Comparison of ENCODE assay signal across 8 cellular contexts in the genomic region with DNA sequence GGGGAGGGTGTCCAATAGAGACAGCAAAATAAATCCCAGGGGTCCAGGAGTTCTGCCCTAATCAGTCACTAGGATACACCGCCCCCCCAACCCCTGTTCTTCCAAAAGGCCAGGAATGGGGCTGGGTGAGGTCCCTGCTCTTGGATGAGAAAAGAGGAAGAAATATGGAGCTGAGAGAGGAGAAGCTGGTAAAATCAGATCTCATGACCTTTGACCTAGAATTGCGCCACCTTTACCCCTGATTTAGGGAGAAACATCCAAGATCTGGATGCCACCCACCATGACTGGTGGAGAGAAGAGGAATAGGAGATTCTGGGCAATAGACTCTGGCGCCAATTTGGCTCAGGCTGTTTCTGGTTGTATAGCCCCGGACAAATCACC. TPM values are rescaled to one million over a fixed set of nuclear protein-coding genes. Genes with fewer than 3 reads are reported as not detected.
DNase-seq lines count a peak whose midpoint lies in the region; ATAC-seq and TF ChIP-seq lines count a peak whose summit lies in the region.

No MANE protein-coding gene starts in this region.

- no peaks in the 10 kb centered on the region for H3K27me3 Mint-ChIP-seq in naive thymus-derived CD8-positive, alpha-beta T cell

- no peak for ATAC-seq in naive thymus-derived CD8-positive, alpha-beta T cell
- no peak for ATAC-seq in HG02970 (IDR thresholded peaks at IDR 0.05; ENCODE audit: low FRiP score, unreplicated experiment)

- H3K9me3 Mint-ChIP-seq in naive thymus-derived CD8-positive, alpha-beta T cell = no peaks in the 10 kb centered on the region

- peak overlapping the region; percentile 81 to 99 (median 96) for H3K4me3 Mint-ChIP-seq in naive thymus-derived CD8-positive, alpha-beta T cell

- peaks cover 36% of the 10 kb centered on the region for H3K36me3 ChIP-seq in HUES64 (ENCODE audit: insufficient read depth, low read length)

- POLR2A ChIA-PET in naive thymus-derived CD8-positive, alpha-beta T cell (lab: Charles Lee) = interaction anchor here (1.1 to 1.3 kb wide), 2 partner anchors 12 to 23 kb away, joined by 3 to 4 read pairs; no protein-coding TSS in a partner anchor

- peak overlapping the region; percentile 70; the same call in 1 of the 2 replicates for H3K27ac ChIP-seq in HUES64 (ENCODE audit: low read depth, low read length)

- 88% methylated on average over 3 of the region's 4 CpGs for WGBS in HUES64

- H3K9ac ChIP-seq in HUES64 (ENCODE audit: low read depth, low read length) = 0 out of 2 replicates have a peak overlapping the region, but pooled peaks have one; percentile 28

- peak overlapping the region; percentile 94; the same call in 1 of the 2 replicates for H3K4me3 ChIP-seq in AG09309 (ENCODE audit: control insufficient read depth, low read depth, low read length)
- H3K4me3 ChIP-seq in HUES64 (ENCODE audit: low read length) = peak overlapping the region; percentile 79
- peak overlapping the region; percentile 79 for H3K4me3 ChIP-seq in astrocyte of the cerebellum (ENCODE audit: low read depth, low read length)

- peaks cover 24 to 74% (median 67%) of the 10 kb centered on the region in 4 donors for H3K4me1 Mint-ChIP-seq in naive thymus-derived CD8-positive, alpha-beta T cell

- DNase-seq in AG09309 (ENCODE audit: low read depth) = no peak
- no peak for DNase-seq in astrocyte of the cerebellum (ENCODE audit: low read depth)
- no peak for DNase-seq in naive thymus-derived CD8-positive, alpha-beta T cell
- no peak for DNase-seq in NCI-H2196 (lab: John Stamatoyannopoulos, UW; ENCODE audit: unreplicated experiment)
- DNase-seq in NCI-H1417 treated with DMSO at 0.1 percent for 48 hours (lab: John Stamatoyannopoulos, UW) = no peak
- no peak for DNase-seq in activated gamma-delta T cell (lab: John Stamatoyannopoulos, UW)

- no peaks in the 10 kb centered on the region for H3K27me3 ChIP-seq in HUES64 (ENCODE audit: insufficient read depth, low read length)

- no peak for TF ChIP-seq CTCF in AG09309 (IDR thresholded peaks at IDR 0.05; ENCODE audit: control insufficient read depth, insufficient read depth, low read depth, low read length, missing control alignments)
- TF ChIP-seq CTCF in astrocyte of the cerebellum (IDR thresholded peaks at IDR 0.05; ENCODE audit: low read depth, low read length, missing control alignments) = no peak

- H3K27ac Mint-ChIP-seq in naive thymus-derived CD8-positive, alpha-beta T cell = peak overlapping the region; percentile 31 to 100 (median 99)

- no peaks in the 10 kb centered on the region for H3K9me3 ChIP-seq in HUES64 (ENCODE audit: insufficient read depth, low read depth, low read length)

- H3K4me1 ChIP-seq in HUES64 (ENCODE audit: insufficient read depth, low read length) = peaks cover 24% of the 10 kb centered on the region

- peaks cover 5 to 34% (median 16%) of the 10 kb centered on the region in 3 donors for H3K36me3 Mint-ChIP-seq in naive thymus-derived CD8-positive, alpha-beta T cell

- in situ Hi-C loops in astrocyte of the cerebellum (cut with HindIII; ENCODE audit: low sequenced_read_pairs) = no loop called here

RNA-seq across cellular contexts. Expression of a gene that starts 0.7 kb away (rescaled TPM):
- 4.7 TPM for polyA plus RNA-seq in HUES64 (2013, experiment 1 of 2)
- polyA plus RNA-seq in HUES64 (2013, experiment 2 of 2) = 6.3 TPM
- 10 to 100 TPM; 11.8 to 12.0 TPM for total RNA-seq in naive thymus-derived CD8-positive, alpha-beta T cell
- polyA plus RNA-seq in naive thymus-derived CD8-positive, alpha-beta T cell = under 1 TPM in 2 of 3 donors, not detected in 1; 0.75 to 0.82 TPM

RNA-seq across cellular contexts. Expression of a gene that starts 1.9 kb away (rescaled TPM):
- 2,560 TPM for polyA plus RNA-seq in HUES64 (2013, experiment 1 of 2)
- polyA plus RNA-seq in HUES64 (2013, experiment 2 of 2) = 2,667 TPM
- 1,000 to 10,000 TPM; 3,521 to 3,522 TPM for total RNA-seq in naive thymus-derived CD8-positive, alpha-beta T cell
- polyA plus RNA-seq in naive thymus-derived CD8-positive, alpha-beta T cell = 1,000 to 10,000 TPM; 3,970 to 4,559 (median 4,444) TPM

RNA-seq across cellular contexts. Expression of a gene that starts 27.6 kb away (rescaled TPM):
- 1.1 TPM for polyA plus RNA-seq in HUES64 (2013, experiment 1 of 2)
- polyA plus RNA-seq in HUES64 (2013, experiment 2 of 2) = 1.4 TPM
- under 1 TPM; 0.23 to 0.27 TPM for total RNA-seq in naive thymus-derived CD8-positive, alpha-beta T cell
- under 1 TPM in 1 of 3 donors, not detected in 2; 0.07 TPM for polyA plus RNA-seq in naive thymus-derived CD8-positive, alpha-beta T cell

RNA-seq across cellular contexts. Expression of a gene that starts 32.2 kb away (rescaled TPM):
- polyA plus RNA-seq in HUES64 (2013, experiment 1 of 2) = not detected
- not detected for polyA plus RNA-seq in HUES64 (2013, experiment 2 of 2)
- not detected for total RNA-seq in naive thymus-derived CD8-positive, alpha-beta T cell
- polyA plus RNA-seq in naive thymus-derived CD8-positive, alpha-beta T cell = not detected

RNA-seq across cellular contexts. Expression of a gene that starts 46.7 kb away (rescaled TPM):
- 0.60 TPM for polyA plus RNA-seq in HUES64 (2013, experiment 1 of 2)
- polyA plus RNA-seq in HUES64 (2013, experiment 2 of 2) = 0.32 TPM
- total RNA-seq in naive thymus-derived CD8-positive, alpha-beta T cell = 10 to 100 TPM; 34.4 to 37.3 TPM
- 10 to 100 TPM; 14.0 to 23.6 (median 15.9) TPM for polyA plus RNA-seq in naive thymus-derived CD8-positive, alpha-beta T cell
